Comparison of ENCODE assay signal across 8 cellular contexts in genomic region chr1:21149862-21150432, GRCh38. TPM values are rescaled to one million over a fixed set of nuclear protein-coding genes. Genes with fewer than 3 reads are reported as not detected.
DNase-seq lines count a peak whose midpoint lies in the region; ATAC-seq and TF ChIP-seq lines count a peak whose summit lies in the region.

No MANE protein-coding gene starts in this region.

- ATAC-seq in GM19328 (IDR thresholded peaks at IDR 0.05; ENCODE audit: unreplicated experiment): no peak

- no peak for TF ChIP-seq CTCF in cardiac fibroblast (IDR thresholded peaks at IDR 0.05; ENCODE audit: low read depth, low read length)

- no peak for TF ChIP-seq POLR2A in erythroblast (IDR thresholded peaks at IDR 0.05; ENCODE audit: low read length)

- no peaks in the 10 kb centered on the region for H3K27me3 ChIP-seq in layer of hippocampus (ENCODE audit: control insufficient read depth, insufficient read depth, low read length)

- DNase-seq in HT1080 (ENCODE audit: low read depth) (peak; percentile 91), cardiac fibroblast (ENCODE audit: low read depth in 2 of 2) (peak; percentile 87 to 93), mucosa of gallbladder (ENCODE audit: low spot score) (no peak), COR-L47 (lab: John Stamatoyannopoulos, UW) (no peak), erythroblast (lab: John Stamatoyannopoulos, UW) (no peak)

- H3K27ac ChIP-seq in layer of hippocampus (ENCODE audit: low read depth, low read length) (peak overlapping the region; percentile 72), temporal lobe (ENCODE audit: low read depth, low read length) (peak overlapping the region; percentile 92)

- no peak overlapping the region for H3K4me3 ChIP-seq in cardiac fibroblast (replicated peaks in 1 of 2; ENCODE audit: low read depth in 2 of 2, low read length in 2 of 2)

RNA-seq across cellular contexts. Expression of gene EIF4G3, which starts 26.8 kb away (rescaled TPM):
- 29.7 and 32.3 TPM in 2 replicates for total RNA-seq in HT1080 (2014; rRNA removed; shearing (Covaris generic))
- polyA plus RNA-seq in HT1080 (2015; cell fraction: cytosol; rRNA removed): 25.5 and 32.8 TPM in 2 replicates
- polyA plus RNA-seq in HT1080 (2015; cell fraction: nucleus; rRNA removed): 82.2 and 104 TPM in 2 replicates
- total RNA-seq in temporal lobe: 54.6 TPM
- 63.9 TPM for total RNA-seq in mucosa of gallbladder

Comparison
In these comparisons a context has a peak if more than half of its experiments do, and no peak if none do; other contexts are left out.
1. DNase-seq: peak in HT1080 (single experiment) and cardiac fibroblast (2 of 2); none in mucosa of gallbladder (single experiment), COR-L47 (single experiment) and erythroblast (0 of 2).